Comparison of ENCODE assay signal across 10 cellular contexts in the genomic region with DNA sequence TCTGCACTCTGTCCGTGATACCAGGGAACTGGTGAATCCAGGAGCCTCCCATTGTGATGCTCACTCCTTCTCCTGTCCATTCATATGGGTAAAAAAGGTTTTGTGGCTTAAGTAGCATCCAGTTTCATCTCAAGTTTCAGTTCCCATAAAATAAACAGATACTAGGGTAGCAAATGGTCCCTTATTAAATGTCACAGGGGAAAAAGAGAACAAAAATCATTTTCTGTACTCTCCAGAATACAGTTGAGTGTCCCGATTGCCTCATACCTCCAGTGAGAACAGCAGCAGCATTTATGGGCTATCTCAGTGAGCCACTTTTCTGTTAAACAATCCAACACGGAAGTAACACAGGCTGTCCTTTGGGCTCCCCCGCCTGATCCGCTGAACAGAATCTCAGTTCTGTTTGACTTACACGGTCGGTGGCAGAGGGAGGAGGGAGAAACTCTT.
DNase-seq lines count a peak whose midpoint lies in the region; ATAC-seq, FAIRE-seq and TF ChIP-seq lines count a peak whose summit lies in the region.
"Had no signal": no experiment of that assay in that cellular context is flagged by ENCODE, and none has a peak within 500 bp of the region (broad histone marks: within the 10 kb centered on the region; RNA-seq: fewer than 3 reads in every experiment).

No MANE protein-coding gene starts in this region.

- H3K9me3 ChIP-seq in DOHH2 (ENCODE audit: control insufficient read depth, insufficient read depth, low read length), result no peaks in the 10 kb centered on the region
- no peaks in the 10 kb centered on the region; the same call in 1 of the 3 replicates for H3K9me3 ChIP-seq in GM12878 (replicated peaks; ENCODE audit: control insufficient read depth, insufficient read depth, low read length)
- H3K9me3 ChIP-seq: adrenal gland had no signal

- peak overlapping the region; percentile 28 for H3K9ac ChIP-seq in GM12878 (ENCODE audit: control insufficient read depth, insufficient read depth, low read length)
- H3K9ac ChIP-seq: parathyroid adenoma had no signal

- H3K4me3 ChIP-seq in DOHH2 (ENCODE audit: low read length) (peak overlapping the region; percentile 19), GM12878 (no peak overlapping the region), coronary artery (no peak overlapping the region)
- H3K4me3 ChIP-seq: adrenal gland had no signal

- no peaks in the 10 kb centered on the region; the same call in 1 of the 2 replicates for H3F3A ChIP-seq in DOHH2 (ENCODE audit: control insufficient read depth, insufficient read depth)

- H3K27me3 ChIP-seq in DOHH2 (ENCODE audit: control insufficient read depth, low read length) (peaks cover 13% of the 10 kb centered on the region), GM12878 (replicated peaks in 1 of 2; ENCODE audit: control insufficient read depth in 2 of 2, insufficient read depth in 2 of 2, low read length in 1 of 2) (no peaks in the 10 kb centered on the region)
- H3K27me3 ChIP-seq: adrenal gland had no signal

- CTCF ChIA-PET in GM12878 (lab: Yijun Ruan, JAX), result interaction anchor here (1.2 to 2.7 kb wide), 5 partner anchors 12 to 73 kb away, joined by 3 to 10 read pairs (median 6); no protein-coding TSS in a partner anchor

- no peak for FAIRE-seq in GM12878 (lab: Jason Lieb, UNC)

- RAD21 ChIA-PET in GM12878 (lab: Charles Lee; ENCODE audit: unreplicated experiment), result interaction anchor here (1.1 to 2.8 kb wide), 7 partner anchors 13 to 45 kb away, joined by 3 to 20 read pairs (median 6); no protein-coding TSS in a partner anchor

- TF ChIP-seq EP300 in GM12878 (IDR thresholded peaks at IDR 0.05; ENCODE audit: borderline replicate concordance in 1 of 2, control insufficient read depth in 1 of 2, low read depth in 2 of 2, low read length in 2 of 2), result peak; percentile 64 to 87

- H2AFZ ChIP-seq in GM12878 (ENCODE audit: control insufficient read depth, low read depth, low read length), result no peak overlapping the region
- H2AFZ ChIP-seq: parathyroid adenoma had no signal

- BruUV-seq in GM12878 (replicated peaks; lab: Mats Ljungman, UMichigan), result no TSS peak

- no peak overlapping the region; the same call in 1 of the 2 replicates for H3K27ac ChIP-seq in DOHH2 (ENCODE audit: low read depth, low read length)
- peak overlapping the region; percentile 63 for H3K27ac ChIP-seq in GM12878 (ENCODE audit: control insufficient read depth, insufficient read depth)
- H3K27ac ChIP-seq in coronary artery, result peak overlapping the region in 1 of 2 donors; percentile 5
- H3K27ac ChIP-seq: adrenal gland, parathyroid adenoma had no signal

- peak overlapping the region; percentile 53 for H3K4me2 ChIP-seq in DOHH2 (ENCODE audit: low read length)
- H3K4me2 ChIP-seq in GM12878 (ENCODE audit: control insufficient read depth, insufficient read depth), result peak overlapping the region; percentile 72

- in situ Hi-C loops in GM12878 (cut with MboI), result no loop called here

- DNase-seq in GM12878 (ENCODE audit: low read depth, low spot score) (peak; percentile 79), pons (ENCODE audit: low spot score) (peak; percentile 73), NCI-H1092 treated with DMSO at 0.1 percent for 48 hours (lab: John Stamatoyannopoulos, UW) (no peak), AG08396 (ENCODE audit: low spot score) (no peak), coronary artery (ENCODE audit: low spot score) (no peak)

- H4K20me1 ChIP-seq in DOHH2 (ENCODE audit: control insufficient read depth, insufficient read depth, low read depth, low read length), result no peaks in the 10 kb centered on the region
- peaks cover 7% of the 10 kb centered on the region for H4K20me1 ChIP-seq in GM12878 (ENCODE audit: control insufficient read depth, insufficient read depth)

- TF ChIP-seq CTCF in DOHH2 (IDR thresholded peaks at IDR 0.05; ENCODE audit: low read depth, low read length, poor library complexity, severe bottlenecking) (no peak), GM12878 (IDR thresholded peaks at IDR 0.05 in 2 of 3, conservative IDR thresholded peaks at IDR 0.05 in 1 of 3; ENCODE audit: control insufficient read depth in 2 of 3, extremely low read depth in 1 of 3, insufficient read depth in 1 of 3, low read depth in 3 of 3, low read length in 3 of 3) (no peak), coronary artery (IDR thresholded peaks at IDR 0.05) (no peak)

- WGBS in GM12878 (ENCODE audit: insufficient coverage, insufficient replicate concordance, low lambda C conversion rate, missing lambda C conversion rate), result 1% methylated on average over 7 of the region's 7 CpGs

- POLR2A ChIA-PET in GM12878 (lab: Charles Lee), result interaction anchor here (0.8 to 1.7 kb wide), 7 partner anchors 10 to 33 kb away, joined by 3 to 9 read pairs (median 4); no protein-coding TSS in a partner anchor

- TF ChIP-seq POLR2A in GM12878 (IDR thresholded peaks at IDR 0.05; ENCODE audit: low read depth, low read length), result peak; percentile 61; the same call in 1 of the 2 replicates

- H3K36me3 ChIP-seq in DOHH2 (ENCODE audit: control insufficient read depth, low read length) (no peaks in the 10 kb centered on the region), GM12878 (ENCODE audit: control insufficient read depth in 2 of 2, insufficient read depth in 2 of 2, low read length in 1 of 2) (peaks cover 26 to 50% of the 10 kb centered on the region in 2 experiments)
- H3K36me3 ChIP-seq: adrenal gland had no signal

- ATAC-seq in GM19467 (IDR thresholded peaks at IDR 0.05; ENCODE audit: unreplicated experiment) (peak; percentile 60), HG03378 (IDR thresholded peaks at IDR 0.05; ENCODE audit: unreplicated experiment) (peak; percentile 81), GM12878 (peak; percentile 85)

- SMC1A ChIA-PET in GM12878 (lab: Charles Lee; ENCODE audit: uncharacterized antibody, unreplicated experiment), result interaction anchor here (0.9 to 4.5 kb wide), 12 partner anchors 10 to 72 kb away, joined by 3 to 25 read pairs (median 6); no protein-coding TSS in a partner anchor

- no peaks in the 10 kb centered on the region for H3K9me2 ChIP-seq in DOHH2 (replicated peaks; ENCODE audit: control insufficient read depth, low read length)

- H3K79me2 ChIP-seq in DOHH2 (ENCODE audit: control insufficient read depth, low read length) (no peaks in the 10 kb centered on the region), GM12878 (ENCODE audit: control insufficient read depth, insufficient read depth, low read length) (peaks cover 94% of the 10 kb centered on the region)
- H3K79me2 ChIP-seq: parathyroid adenoma had no signal

- H3K4me1 ChIP-seq in DOHH2 (ENCODE audit: control insufficient read depth, low read length) (peaks cover 18% of the 10 kb centered on the region), GM12878 (ENCODE audit: control insufficient read depth, insufficient read depth, low read length) (peaks cover 84% of the 10 kb centered on the region)
- H3K4me1 ChIP-seq: adrenal gland, parathyroid adenoma had no signal

- TF ChIP-seq RAD21 in GM12878 (IDR thresholded peaks at IDR 0.05; ENCODE audit: insufficient read depth, low read depth, low read length), result no peak

- intact Hi-C loops in GM12878 (cut with micrococcal nuclease; ENCODE audit: unreplicated experiment), result loop anchor here (1.0 to 2.0 kb wide), 4 partner anchors 12 to 74 kb away; no protein-coding TSS in a partner anchor

TF ChIP-seq in GM12878, 131 proteins besides CTCF, POLR2A, EP300 and RAD21 (continues in another document):
- peak; percentile 91 for TF ChIP-seq NFIC (IDR thresholded peaks at IDR 0.05; ENCODE audit: low read depth, low read length)
- TF ChIP-seq MYC (IDR thresholded peaks at IDR 0.05; ENCODE audit: insufficient read depth, insufficient read length, insufficient replicate concordance, low read length, severe bottlenecking), result no peak
- peak; percentile 6 for TF ChIP-seq SIX5 (IDR thresholded peaks at IDR 0.05; ENCODE audit: low read depth, low read length, severe bottlenecking)
- no peak for TF ChIP-seq HDAC6 (IDR thresholded peaks at IDR 0.05; ENCODE audit: unreplicated experiment)
- TF ChIP-seq, protein P1, sequence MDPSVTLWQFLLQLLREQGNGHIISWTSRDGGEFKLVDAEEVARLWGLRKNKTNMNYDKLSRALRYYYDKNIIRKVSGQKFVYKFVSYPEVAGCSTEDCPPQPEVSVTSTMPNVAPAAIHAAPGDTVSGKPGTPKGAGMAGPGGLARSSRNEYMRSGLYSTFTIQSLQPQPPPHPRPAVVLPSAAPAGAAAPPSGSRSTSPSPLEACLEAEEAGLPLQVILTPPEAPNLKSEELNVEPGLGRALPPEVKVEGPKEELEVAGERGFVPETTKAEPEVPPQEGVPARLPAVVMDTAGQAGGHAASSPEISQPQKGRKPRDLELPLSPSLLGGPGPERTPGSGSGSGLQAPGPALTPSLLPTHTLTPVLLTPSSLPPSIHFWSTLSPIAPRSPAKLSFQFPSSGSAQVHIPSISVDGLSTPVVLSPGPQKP (IDR thresholded peaks at IDR 0.05; ENCODE audit: low read depth, low read length), result no peak
- no peak for TF ChIP-seq WRNIP1 (IDR thresholded peaks at IDR 0.05; ENCODE audit: borderline replicate concordance, low read depth, low read length)
- no peak for TF ChIP-seq SRF (IDR thresholded peaks at IDR 0.05; ENCODE audit: low read depth in 2 of 2, low read length in 2 of 2)
- TF ChIP-seq TAF1 (IDR thresholded peaks at IDR 0.05; ENCODE audit: borderline replicate concordance, low read depth, low read length), result no peak; the same call in 1 of the 2 replicates

Comparison
In these comparisons a context has a peak if more than half of its experiments do, and no peak if none do; other contexts are left out.
1. DNase-seq: peak in GM12878 (single experiment) and pons (single experiment); none in NCI-H1092 treated with DMSO at 0.1 percent for 48 hours (single experiment), AG08396 (single experiment) and coronary artery (single experiment).
2. Peak in every context shown above with its lines, with median percentiles within 50 percentile points of each other: ATAC-seq.